ENCODE assay signal across 13 cellular contexts in genomic region chr2:233865838-233866237, GRCh38. TPM values are rescaled to one million over a fixed set of nuclear protein-coding genes. Genes with fewer than 3 reads are reported as not detected.
DNase-seq lines count a peak whose midpoint lies in the region; ATAC-seq, FAIRE-seq and TF ChIP-seq lines count a peak whose summit lies in the region.
"Had no signal": no experiment of that assay in that cellular context is flagged by ENCODE, and none has a peak within 500 bp of the region (broad histone marks: within the 10 kb centered on the region; RNA-seq: fewer than 3 reads in every experiment).

No MANE protein-coding gene starts in this region.

- H3K4me2 ChIP-seq in HepG2 (ENCODE audit: low read depth, low read length), result no peak overlapping the region
- H3K4me2 ChIP-seq: BLaER1 had no signal

- DNase-seq in HepG2 (ENCODE audit: low spot score) (peak; percentile 43), right lobe of liver (no peak), NCI-H82 (lab: John Stamatoyannopoulos, UW) (peak; percentile 77), epithelial cell of proximal tubule (ENCODE audit: low read depth) (no peak), NCI-H2171 (lab: John Stamatoyannopoulos, UW) (no peak)
- DNase-seq in effector CD8-positive, alpha-beta T cell (lab: John Stamatoyannopoulos, UW), result no peak
- DNase-seq: upper lobe of right lung had no signal

- H3K4me1 ChIP-seq in HepG2 (ENCODE audit: insufficient read depth, low read length), result no peaks in the 10 kb centered on the region
- H3K4me1 ChIP-seq in right lobe of liver, result no peaks in the 10 kb centered on the region
- H3K4me1 ChIP-seq: BLaER1, upper lobe of right lung had no signal

- CTCF ChIA-PET in HepG2 (lab: Yijun Ruan, JAX; ENCODE audit: low intra/inter-chr PET ratio, low total read pairs), result no interaction called here

- no peaks in the 10 kb centered on the region for H3K9me3 ChIP-seq in HepG2 (ENCODE audit: low read length)
- no peaks in the 10 kb centered on the region for H3K9me3 ChIP-seq in right lobe of liver
- H3K9me3 ChIP-seq: upper lobe of right lung had no signal

- H3K79me2 ChIP-seq in HepG2 (ENCODE audit: insufficient read depth, low read length), result no peaks in the 10 kb centered on the region

- H3K9ac ChIP-seq in HepG2 (ENCODE audit: insufficient read depth, low read depth, low read length), result no peak overlapping the region
- H3K9ac ChIP-seq: BLaER1 had no signal

- intact Hi-C loops in HepG2 (cut with micrococcal nuclease; ENCODE audit: unreplicated experiment), result no loop called here
- intact Hi-C loops in right lobe of liver (cut with DNase I), result no loop called here

- peak; percentile 35 for TF ChIP-seq CTCF in HepG2 (CRISPR knock-in tag; IDR thresholded peaks at IDR 0.05)
- no peak for TF ChIP-seq CTCF in right lobe of liver (IDR thresholded peaks at IDR 0.05)
- TF ChIP-seq CTCF in epithelial cell of proximal tubule (conservative IDR thresholded peaks at IDR 0.05; ENCODE audit: low read depth, low read length), result peak; percentile 34

- H4K20me1 ChIP-seq in HepG2 (ENCODE audit: insufficient read depth, low read length), result no peaks in the 10 kb centered on the region
- H4K20me1 ChIP-seq: BLaER1 had no signal

- no peak for FAIRE-seq in HepG2 (lab: Jason Lieb, UNC)

- H3K4me3 ChIP-seq in HepG2 (replicated peaks in 1 of 3; ENCODE audit: insufficient read depth in 1 of 3, low read depth in 2 of 3, low read length in 3 of 3) (no peak overlapping the region), right lobe of liver (no peak overlapping the region), epithelial cell of proximal tubule (ENCODE audit: low read depth, low read length) (no peak overlapping the region)
- H3K4me3 ChIP-seq: BLaER1, HAP-1, upper lobe of right lung had no signal

- H3K36me3 ChIP-seq in HepG2 (replicated peaks in 1 of 2; ENCODE audit: control insufficient read depth in 1 of 2, insufficient read depth in 2 of 2, low read length in 2 of 2) (no peaks in the 10 kb centered on the region), right lobe of liver (no peaks in the 10 kb centered on the region)
- H3K36me3 ChIP-seq: BLaER1, HAP-1, upper lobe of right lung had no signal

- H3K27me3 ChIP-seq in HepG2 (ENCODE audit: control insufficient read depth in 1 of 2, insufficient read depth in 2 of 2, low read length in 2 of 2) (0 out of 5 replicates have a peak, but pooled peaks cover 0 to 5% of the 10 kb centered on the region in 2 experiments), right lobe of liver (no peaks in the 10 kb centered on the region)
- H3K27me3 ChIP-seq: BLaER1, upper lobe of right lung had no signal

- ATAC-seq in HepG2 (peak; percentile 88), right lobe of liver (no peak), HG02588 (IDR thresholded peaks at IDR 0.05; ENCODE audit: unreplicated experiment) (no peak), GM21447 (IDR thresholded peaks at IDR 0.05; ENCODE audit: unreplicated experiment) (no peak)
- ATAC-seq: activated T-helper 17 cell treated with anti-CD3 and anti-CD28 coated beads, Interleukin-2, amount 50 U/mL, for 72 hours; natural killer cell treated with Interleukin-12 subunit alpha and Interleukin-12 subunit beta and Interleukin-15 and Interleukin-18, amount 100 ng/mL, for 72 hours; upper lobe of right lung had no signal

- 65% methylated on average over 3 of the region's 3 CpGs for WGBS in HepG2 (ENCODE audit: low lambda C conversion rate)
- WGBS in right lobe of liver (ENCODE audit: insufficient coverage, low coverage, low lambda C conversion rate, missing lambda C conversion rate), result 86% methylated on average over 3 of the region's 3 CpGs

- TF ChIP-seq POLR2A in HepG2 (IDR thresholded peaks at IDR 0.05; ENCODE audit: insufficient read depth in 1 of 2, low read depth in 2 of 2, low read length in 2 of 2), result no peak
- no peak for TF ChIP-seq POLR2A in right lobe of liver (IDR thresholded peaks at IDR 0.05)

- no peak for TF ChIP-seq EP300 in HepG2 (IDR thresholded peaks at IDR 0.05; ENCODE audit: low read depth in 2 of 2, low read length in 2 of 2)
- TF ChIP-seq EP300 in HepG2 (CRISPR knock-in tag; IDR thresholded peaks at IDR 0.05; ENCODE audit: borderline replicate concordance), result no peak

- POLR2A ChIA-PET in HepG2 (lab: Yijun Ruan, JAX), result no interaction called here

- TF ChIP-seq RAD21 in HepG2 (CRISPR knock-in tag; IDR thresholded peaks at IDR 0.05), result no peak

- in situ Hi-C loops in HepG2 (cut with HindIII; ENCODE audit: extremely low pct_ligation_motif_present, low pct_unique_long_range_greater_than_20kb), result no loop called here

- no TSS peak for BruUV-seq in HepG2 (replicated peaks; lab: Mats Ljungman, UMichigan)

- H3K27ac ChIP-seq in HepG2 (ENCODE audit: extremely low read length, insufficient read depth, low read length) (no peak overlapping the region), right lobe of liver (no peak overlapping the region)
- H3K27ac ChIP-seq: BLaER1, upper lobe of right lung had no signal

- no peak overlapping the region for H2AFZ ChIP-seq in HepG2 (ENCODE audit: low read length)

RNA-seq across cellular contexts. Expression of gene HJURP, which starts 11.5 kb away (rescaled TPM):
- total RNA-seq in HepG2 (2016; rRNA removed; fragmentation: Illumina TruSeq; extraction: Trizol) (36.3 and 45.9 TPM in 2 replicates), right lobe of liver (1 to 10 TPM in 3 of 6 experiments, under 1 TPM in 3; 0.27 to 2.5 (median 0.89) TPM), epithelial cell of proximal tubule (56.9 and 64.9 TPM in 2 replicates)
- 12.1 and 14.1 TPM in 2 replicates for total RNA-seq in HepG2 (2016; cell fraction: cytosol; rRNA removed; fragmentation: Illumina TruSeq; extraction: Trizol; ENCODE audit: low read depth)
- total RNA-seq in HepG2 (2016; cell fraction: insoluble cytoplasmic fraction; rRNA removed; fragmentation: Illumina TruSeq; extraction: Trizol), result 35.1 and 51.2 TPM in 2 replicates
- total RNA-seq in HepG2 (2016; cell fraction: membrane; rRNA removed; fragmentation: Illumina TruSeq; extraction: Trizol), result 26.8 and 29.4 TPM in 2 replicates
- 33.4 and 36.8 TPM in 2 replicates for total RNA-seq in HepG2 (2016; cell fraction: nucleus; rRNA removed; fragmentation: Illumina TruSeq; extraction: Trizol)
- polyA plus RNA-seq in HepG2 (2011; rRNA removed), result 26.0 and 43.9 TPM in 2 replicates
- polyA plus RNA-seq in HepG2 (2011; cell fraction: cytosol; rRNA removed), result 14.5 and 27.5 TPM in 2 replicates
- polyA plus RNA-seq in HepG2 (2011; cell fraction: nucleus; rRNA removed), result 39.6 and 70.3 TPM in 2 replicates
- polyA plus RNA-seq in HepG2 (2012), result 7.6 and 21.0 TPM in 2 replicates
- 2.9 and 3.6 TPM in 2 replicates for polyA plus RNA-seq in HepG2 (2016; cell fraction: cytosol; fragmentation: Illumina TruSeq; extraction: Trizol; ENCODE audit: low read depth)
- 43.4 and 45.0 TPM in 2 replicates for polyA plus RNA-seq in HepG2 (2016; cell fraction: insoluble cytoplasmic fraction; fragmentation: Illumina TruSeq; extraction: Trizol; ENCODE audit: low read depth)
- polyA plus RNA-seq in HepG2 (2016; cell fraction: membrane; fragmentation: Illumina TruSeq; extraction: Trizol; ENCODE audit: low read depth), result 5.8 and 7.3 TPM in 2 replicates
- polyA plus RNA-seq in HepG2 (2016; cell fraction: nucleus; fragmentation: Illumina TruSeq; extraction: Trizol; ENCODE audit: insufficient read depth, low read depth), result 88.1 and 90.3 TPM in 2 replicates
- 91.3 and 113 TPM in 2 replicates for polyA minus RNA-seq in HepG2 (2011; rRNA and poly(A)+ RNA removed; ENCODE audit: low replicate concordance)
- polyA minus RNA-seq in HepG2 (2011; cell fraction: cytosol; rRNA and poly(A)+ RNA removed), result 17.1 and 31.6 TPM in 2 replicates
- 19.5 and 34.5 TPM in 2 replicates for polyA minus RNA-seq in HepG2 (2011; cell fraction: nucleus; rRNA and poly(A)+ RNA removed)

RNA-seq across cellular contexts. Expression of gene TRPM8, which starts 51.3 kb away (rescaled TPM):
- total RNA-seq in HepG2 (2016; rRNA removed; fragmentation: Illumina TruSeq; extraction: Trizol) (not detected in 2 replicates), right lobe of liver (10 to 100 TPM; 23.9 to 99.5 (median 48.6) TPM), epithelial cell of proximal tubule (0.87 and 4.1 TPM in 2 replicates)
- not detected in 2 replicates for total RNA-seq in HepG2 (2016; cell fraction: cytosol; rRNA removed; fragmentation: Illumina TruSeq; extraction: Trizol; ENCODE audit: low read depth)
- total RNA-seq in HepG2 (2016; cell fraction: insoluble cytoplasmic fraction; rRNA removed; fragmentation: Illumina TruSeq; extraction: Trizol), result 0.13 TPM in 1 of 2 replicates, not detected in the other
- total RNA-seq in HepG2 (2016; cell fraction: membrane; rRNA removed; fragmentation: Illumina TruSeq; extraction: Trizol), result not detected in 2 replicates
- not detected in 2 replicates for total RNA-seq in HepG2 (2016; cell fraction: nucleus; rRNA removed; fragmentation: Illumina TruSeq; extraction: Trizol)
- 0.08 and 0.12 TPM in 2 replicates for polyA plus RNA-seq in HepG2 (2011; rRNA removed)
- polyA plus RNA-seq in HepG2 (2011; cell fraction: cytosol; rRNA removed), result 0.24 TPM in 1 of 2 replicates, not detected in the other
- polyA plus RNA-seq in HepG2 (2011; cell fraction: nucleus; rRNA removed), result not detected in 2 replicates
- 0.52 TPM in 1 of 2 replicates, not detected in the other for polyA plus RNA-seq in HepG2 (2012)
- polyA plus RNA-seq in HepG2 (2016; cell fraction: cytosol; fragmentation: Illumina TruSeq; extraction: Trizol; ENCODE audit: low read depth), result not detected in 2 replicates
- polyA plus RNA-seq in HepG2 (2016; cell fraction: insoluble cytoplasmic fraction; fragmentation: Illumina TruSeq; extraction: Trizol; ENCODE audit: low read depth), result not detected in 2 replicates
- not detected in 2 replicates for polyA plus RNA-seq in HepG2 (2016; cell fraction: membrane; fragmentation: Illumina TruSeq; extraction: Trizol; ENCODE audit: low read depth)
- polyA plus RNA-seq in HepG2 (2016; cell fraction: nucleus; fragmentation: Illumina TruSeq; extraction: Trizol; ENCODE audit: insufficient read depth, low read depth), result not detected in 2 replicates
- 1.0 TPM in 1 of 2 replicates, not detected in the other for polyA minus RNA-seq in HepG2 (2011; rRNA and poly(A)+ RNA removed; ENCODE audit: low replicate concordance)
- polyA minus RNA-seq in HepG2 (2011; cell fraction: cytosol; rRNA and poly(A)+ RNA removed), result not detected in 2 replicates
- 0.50 TPM in 1 of 2 replicates, not detected in the other for polyA minus RNA-seq in HepG2 (2011; cell fraction: nucleus; rRNA and poly(A)+ RNA removed)
- total RNA-seq: natural killer cell treated with Interleukin-12 subunit alpha and Interleukin-12 subunit beta and Interleukin-15 and Interleukin-18, amount 100 ng/mL, for 72 hours; upper lobe of right lung had no signal

Comparison
In these comparisons a context has a peak if more than half of its experiments do, and no peak if none do; other contexts are left out.
1. DNase-seq: peak in HepG2 (single experiment) and NCI-H82 (single experiment); none in right lobe of liver (0 of 3), epithelial cell of proximal tubule (single experiment), NCI-H2171 (single experiment) and effector CD8-positive, alpha-beta T cell (single experiment).
2. CTCF ChIP-seq: peak in HepG2 (single experiment) and epithelial cell of proximal tubule (single experiment); none in right lobe of liver (0 of 4).